8 cellular contexts compared by ENCODE assay signal in the genomic region with DNA sequence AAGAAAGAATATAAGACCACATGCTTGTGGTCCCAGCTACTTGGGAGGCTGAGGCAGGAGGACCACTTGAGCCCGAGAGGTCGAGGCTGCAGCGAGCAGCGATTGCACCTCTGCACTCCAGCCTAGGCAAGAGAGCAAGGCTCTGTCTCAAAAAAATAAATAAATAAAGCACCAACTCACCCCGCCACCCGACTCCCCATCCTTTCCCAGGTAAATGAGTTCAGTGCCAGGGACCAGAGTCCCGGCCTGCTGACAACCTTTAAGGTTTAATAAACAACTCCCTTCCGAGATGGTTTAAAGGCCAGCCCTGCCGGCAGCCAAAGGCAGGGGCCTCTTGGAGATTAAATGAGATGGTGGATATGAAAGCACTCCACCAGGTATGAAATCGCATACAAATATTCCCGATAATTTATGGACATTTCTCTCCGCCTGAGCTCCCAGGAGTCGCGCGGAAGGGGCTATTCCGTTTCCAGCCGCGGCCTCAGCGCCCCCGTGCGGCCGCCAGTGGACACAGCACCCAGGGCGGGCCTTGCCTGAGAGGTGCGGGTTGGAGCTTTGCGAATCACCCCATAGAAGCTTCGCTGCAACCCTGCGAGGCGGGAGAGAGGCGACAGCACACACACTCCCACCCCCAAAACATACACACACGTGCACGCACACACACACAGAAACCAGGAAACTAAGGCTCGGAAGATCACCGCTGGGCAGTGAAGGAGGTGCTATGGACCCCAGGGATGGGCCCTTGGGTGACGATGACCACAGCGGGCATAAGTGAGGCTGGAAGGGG. TPM values are rescaled to one million over a fixed set of nuclear protein-coding genes. Genes with fewer than 3 reads are reported as not detected.
DNase-seq lines count a peak whose midpoint lies in the region; ATAC-seq and TF ChIP-seq lines count a peak whose summit lies in the region.

No MANE protein-coding gene starts in this region.

- no peaks in the 10 kb centered on the region for H3K9me3 Mint-ChIP-seq in effector memory CD8-positive, alpha-beta T cell
- H3K9me3 Mint-ChIP-seq in mesothelial cell of epicardium = no peaks in the 10 kb centered on the region

- intact Hi-C loops in stomach (cut with DNase I; ENCODE audit: low total_unique reads) = loop anchor here (5.0 kb wide), 1 partner anchor 168 kb away; a partner anchor contains a TSS

- peak overlapping the region in 1 of 2 donors; percentile 78 for H3K27ac Mint-ChIP-seq in effector memory CD8-positive, alpha-beta T cell
- H3K27ac Mint-ChIP-seq in mesothelial cell of epicardium = no peak overlapping the region

- ATAC-seq in GM21737 (IDR thresholded peaks at IDR 0.05; ENCODE audit: unreplicated experiment) = peak; percentile 43
- ATAC-seq in effector memory CD8-positive, alpha-beta T cell (replicated peaks) = peak; percentile 47
- no peak for ATAC-seq in HG03457 (IDR thresholded peaks at IDR 0.05; ENCODE audit: unreplicated experiment)

- TF ChIP-seq CTCF in AG09309 (IDR thresholded peaks at IDR 0.05; ENCODE audit: control insufficient read depth, insufficient read depth, low read depth, low read length, missing control alignments) = peak; percentile 93
- TF ChIP-seq CTCF in mesothelial cell of epicardium (IDR thresholded peaks at IDR 0.05; ENCODE audit: unreplicated experiment) = peak; percentile 94
- peak in 5 of 7 experiments; percentile 59 to 97 (median 96) for TF ChIP-seq CTCF in stomach (IDR thresholded peaks at IDR 0.05)

- peaks cover 0 to 1% (median 0%) of the 10 kb centered on the region in 4 donors for H3K36me3 ChIP-seq in stomach

- H3K9me3 ChIP-seq in stomach = no peaks in the 10 kb centered on the region

- H3K36me3 Mint-ChIP-seq in effector memory CD8-positive, alpha-beta T cell (ENCODE audit: insufficient read depth) = peaks cover 27% of the 10 kb centered on the region
- H3K36me3 Mint-ChIP-seq in mesothelial cell of epicardium = peaks cover 2% of the 10 kb centered on the region

- H3K27me3 ChIP-seq in stomach = peaks cover 0 to 75% (median 28%) of the 10 kb centered on the region in 3 donors

- peaks cover 78 to 82% of the 10 kb centered on the region in 2 donors for H3K27me3 Mint-ChIP-seq in effector memory CD8-positive, alpha-beta T cell
- H3K27me3 Mint-ChIP-seq in mesothelial cell of epicardium (ENCODE audit: low read depth) = peaks cover 61% of the 10 kb centered on the region

- DNase-seq in AG09309 (ENCODE audit: low read depth) (no peak), NCI-H748 treated with DMSO at 0.1 percent for 48 hours (lab: John Stamatoyannopoulos, UW) (peak; percentile 22), mesothelial cell of epicardium (ENCODE audit: low spot score in 2 of 2, unreplicated experiment in 2 of 2) (peak; percentile 59 to 87), stomach (peak; percentile 77)
- DNase-seq in activated CD8-positive, alpha-beta memory T cell treated with anti-CD3 and anti-CD28 coated beads for 48 hours (ENCODE audit: low read depth in 2 of 3, low spot score in 2 of 3) = peak; percentile 37 to 68 (median 60)
- DNase-seq in effector memory CD8-positive, alpha-beta T cell = peak; percentile 54 to 62 (median 61)

- H3K4me3 ChIP-seq in AG09309 (ENCODE audit: control insufficient read depth, low read depth, low read length) (no peak overlapping the region), stomach (peak overlapping the region in 1 of 4 donors; percentile 28)

- peaks cover 8 to 22% (median 20%) of the 10 kb centered on the region in 4 donors for H3K4me1 ChIP-seq in stomach

- H3K4me3 Mint-ChIP-seq in effector memory CD8-positive, alpha-beta T cell = no peak overlapping the region
- H3K4me3 Mint-ChIP-seq in mesothelial cell of epicardium = no peak overlapping the region

- TF ChIP-seq POLR2A in stomach (IDR thresholded peaks at IDR 0.05) = no peak

- no peak overlapping the region for H3K27ac ChIP-seq in stomach

- peaks cover 13 to 15% of the 10 kb centered on the region in 2 donors for H3K4me1 Mint-ChIP-seq in effector memory CD8-positive, alpha-beta T cell (ENCODE audit: low read depth in 2 of 2)
- peaks cover 12% of the 10 kb centered on the region for H3K4me1 Mint-ChIP-seq in mesothelial cell of epicardium

- WGBS in stomach, 5 donors = 19 to 29% (median 22%) methylated on average over 21 to 35 of the region's 35 CpGs

- no peak for TF ChIP-seq EP300 in stomach (IDR thresholded peaks at IDR 0.05)

RNA-seq across cellular contexts. Expression of a gene that starts 4.0 kb away (rescaled TPM):
- total RNA-seq in mesothelial cell of epicardium (1,016 to 1,079 TPM (median 1,046 TPM) in 3 replicates), stomach (1,000 to 10,000 TPM in 1 of 5 donors, 100 to 1,000 TPM in 3, 10 to 100 TPM in 1; 37.7 to 1,270 (median 232) TPM)
- polyA plus RNA-seq in stomach = 1,000 to 10,000 TPM; 1,436 to 1,839 (median 1,751) TPM

RNA-seq across cellular contexts. Expression of a gene that starts 13.9 kb away (rescaled TPM):
- total RNA-seq in mesothelial cell of epicardium = 16.8 to 17.2 TPM (median 17.0 TPM) in 3 replicates
- total RNA-seq in stomach = 10 to 100 TPM in 1 of 5 donors, 1 to 10 TPM in 3, under 1 TPM in 1; 0.58 to 17.9 (median 2.8) TPM
- polyA plus RNA-seq in stomach = 1 to 10 TPM; 1.2 to 1.8 (median 1.3) TPM
